In the genomic region with DNA sequence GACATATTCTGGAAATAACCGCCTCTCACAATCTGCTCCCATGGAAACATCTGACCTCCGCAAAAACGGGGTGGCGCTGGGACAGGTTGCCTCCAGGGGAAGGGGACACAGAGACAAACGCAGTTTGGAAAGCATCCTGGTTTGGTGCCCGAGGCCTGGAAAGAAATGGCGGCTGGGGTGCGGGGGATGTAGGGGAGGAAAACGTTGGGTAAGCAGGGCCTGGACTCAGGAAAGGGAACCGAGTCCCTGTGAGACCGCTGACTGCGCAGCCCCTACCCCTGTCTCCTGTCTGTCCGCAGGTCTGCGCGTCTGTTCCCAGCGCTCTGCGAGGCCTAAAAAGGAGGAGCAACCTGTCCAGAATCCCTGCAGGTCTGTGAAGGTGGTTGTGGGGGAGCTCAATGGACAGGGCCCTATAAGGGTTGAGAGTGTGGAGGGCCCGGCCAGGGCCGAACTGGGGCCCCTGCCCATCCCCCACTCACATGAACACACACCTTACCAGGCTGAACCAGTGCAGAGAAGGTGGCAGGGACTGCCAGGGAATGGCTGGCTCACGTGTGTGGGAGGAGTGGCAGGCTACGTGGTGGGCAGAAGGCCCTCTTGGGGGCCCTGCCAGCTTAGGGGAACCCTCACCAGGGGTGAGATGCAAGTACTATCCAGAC, we compare ENCODE assay signal across 8 cellular contexts. TPM values are rescaled to one million over a fixed set of nuclear protein-coding genes. Genes with fewer than 3 reads are reported as not detected.
DNase-seq lines count a peak whose midpoint lies in the region; ATAC-seq and TF ChIP-seq lines count a peak whose summit lies in the region.

No MANE protein-coding gene starts in this region.

- H3K79me2 ChIP-seq in PC-9 (ENCODE audit: low read depth), result no peaks in the 10 kb centered on the region

- peak; percentile 25 for ATAC-seq in GM21515 (IDR thresholded peaks at IDR 0.05; ENCODE audit: unreplicated experiment)

- H3K27ac ChIP-seq in CD4-positive, alpha-beta memory T cell (ENCODE audit: low read depth, low read length), result peak overlapping the region; percentile 60
- H3K27ac ChIP-seq in PC-9, result no peak overlapping the region

- H3K4me1 Mint-ChIP-seq in CD4-positive, alpha-beta memory T cell, result peaks cover 1 to 11% (median 5%) of the 10 kb centered on the region in 4 donors
- H3K4me1 Mint-ChIP-seq in endothelial cell (ENCODE audit: unreplicated experiment) (peaks cover 6% of the 10 kb centered on the region), nephron progenitor cell (peaks cover 4% of the 10 kb centered on the region)

- peak overlapping the region; percentile 79 to 88 (median 84) for H3K4me3 Mint-ChIP-seq in CD4-positive, alpha-beta memory T cell
- H3K4me3 Mint-ChIP-seq in endothelial cell (ENCODE audit: unreplicated experiment) (peak overlapping the region; percentile 88), nephron progenitor cell (peak overlapping the region; percentile 80)

- TF ChIP-seq CTCF in PC-9 (conservative IDR thresholded peaks at IDR 0.05) (no peak), endothelial cell (IDR thresholded peaks at IDR 0.05; ENCODE audit: unreplicated experiment) (no peak), nephron progenitor cell (IDR thresholded peaks at IDR 0.05) (no peak)

- H3K36me3 ChIP-seq in CD4-positive, alpha-beta memory T cell (ENCODE audit: insufficient read depth, low read length), result no peaks in the 10 kb centered on the region
- H3K36me3 ChIP-seq in PC-9 (ENCODE audit: low read depth), result no peaks in the 10 kb centered on the region

- H3K9me2 ChIP-seq in PC-9 (ENCODE audit: insufficient read depth), result no peaks in the 10 kb centered on the region

- intact Hi-C loops in CD4-positive, alpha-beta memory T cell (cut with micrococcal nuclease), result loop anchor here (2.0 kb wide), 1 partner anchor 20 kb away; a partner anchor contains a TSS
- intact Hi-C loops in PC-9 (cut with micrococcal nuclease; ENCODE audit: unreplicated experiment), result no loop called here

- H3F3A ChIP-seq in PC-9 (ENCODE audit: insufficient read depth, low read depth), result no peaks in the 10 kb centered on the region; the same call in 1 of the 2 replicates

- H4K20me1 ChIP-seq in PC-9 (ENCODE audit: insufficient read depth), result no peaks in the 10 kb centered on the region

- H3K27me3 Mint-ChIP-seq in CD4-positive, alpha-beta memory T cell, result no peaks in the 10 kb centered on the region
- H3K27me3 Mint-ChIP-seq in endothelial cell (ENCODE audit: unreplicated experiment) (peaks cover 2% of the 10 kb centered on the region), nephron progenitor cell (ENCODE audit: low read depth, poor library complexity) (peaks cover 15% of the 10 kb centered on the region)

- H3K9me3 ChIP-seq in CD4-positive, alpha-beta memory T cell (ENCODE audit: control insufficient read depth in 1 of 2, low read length in 2 of 2), result no peaks in the 10 kb centered on the region
- H3K9me3 ChIP-seq in PC-9 (ENCODE audit: insufficient read depth, low read depth), result no peaks in the 10 kb centered on the region

- CTCF ChIA-PET in CD4-positive, alpha-beta memory T cell (lab: Charles Lee; ENCODE audit: partially characterized antibody), result no interaction called here
- CTCF ChIA-PET in PC-9 (lab: Charles Lee), result no interaction called here

- peaks cover 0 to 3% of the 10 kb centered on the region in 2 donors for H3K36me3 Mint-ChIP-seq in CD4-positive, alpha-beta memory T cell
- H3K36me3 Mint-ChIP-seq in endothelial cell (ENCODE audit: low read depth, unreplicated experiment) (peaks cover 4% of the 10 kb centered on the region), nephron progenitor cell (ENCODE audit: low read depth) (peaks cover 17% of the 10 kb centered on the region)

- BruUV-seq in PC-9 (replicated peaks; lab: Mats Ljungman, UMichigan), result no TSS peak

- H3K27me3 ChIP-seq in CD4-positive, alpha-beta memory T cell (ENCODE audit: insufficient read depth, low read length), result no peaks in the 10 kb centered on the region
- H3K27me3 ChIP-seq in PC-9 (ENCODE audit: insufficient read depth, low read depth), result no peaks in the 10 kb centered on the region

- no peak for DNase-seq in CD4-positive, alpha-beta memory T cell
- no peak for DNase-seq in PC-9
- peak; percentile 2 for DNase-seq in endothelial cell (ENCODE audit: low spot score)
- no peak for DNase-seq in nephron progenitor cell
- DNase-seq in NCI-H524 treated with DMSO at 0.1 percent for 48 hours (lab: John Stamatoyannopoulos, UW), result no peak
- no peak for DNase-seq in H4 (ENCODE audit: low spot score)
- DNase-seq in stimulated activated CD4-positive, alpha-beta T cell treated with anti-CD3 and anti-CD28 coated beads, Interleukin-4, amount 100 ng/mL, for 24 hours, result no peak

- H3K4me3 ChIP-seq in CD4-positive, alpha-beta memory T cell (ENCODE audit: low read length in 2 of 2), result no peak overlapping the region
- peak overlapping the region; percentile 65 for H3K4me3 ChIP-seq in PC-9

- peak overlapping the region; percentile 81 for H3K4me2 ChIP-seq in PC-9

- H2AFZ ChIP-seq in PC-9, result peak overlapping the region; percentile 68; the same call in 1 of the 2 replicates

- H3K9me3 Mint-ChIP-seq in CD4-positive, alpha-beta memory T cell, result no peaks in the 10 kb centered on the region
- H3K9me3 Mint-ChIP-seq in endothelial cell (ENCODE audit: unreplicated experiment), result no peaks in the 10 kb centered on the region
- peaks cover 20% of the 10 kb centered on the region for H3K9me3 Mint-ChIP-seq in nephron progenitor cell

- H3K27ac Mint-ChIP-seq in CD4-positive, alpha-beta memory T cell, result peak overlapping the region; percentile 63 to 89 (median 83)
- H3K27ac Mint-ChIP-seq in endothelial cell (ENCODE audit: unreplicated experiment) (no peak overlapping the region), nephron progenitor cell (no peak overlapping the region)

- H3K4me1 ChIP-seq in CD4-positive, alpha-beta memory T cell (ENCODE audit: insufficient read depth, low read length), result peaks cover 3% of the 10 kb centered on the region
- H3K4me1 ChIP-seq in PC-9 (replicated peaks; ENCODE audit: insufficient read depth), result peaks cover 10% of the 10 kb centered on the region; the same call in 1 of the 2 replicates

- POLR2A ChIA-PET in CD4-positive, alpha-beta memory T cell (lab: Charles Lee; ENCODE audit: partially characterized antibody), result interaction anchor here (1.0 kb wide), 1 partner anchor 78 kb away, joined by 5 read pairs; a partner anchor contains a TSS
- POLR2A ChIA-PET in PC-9 (lab: Charles Lee; ENCODE audit: unreplicated experiment), result no interaction called here

RNA-seq across cellular contexts. Expression of a gene that starts 0.7 kb away (rescaled TPM):
- 1 to 10 TPM; 5.7 to 7.7 TPM for total RNA-seq in CD4-positive, alpha-beta memory T cell
- polyA plus RNA-seq in CD4-positive, alpha-beta memory T cell, result 1 to 10 TPM; 3.8 to 6.7 TPM
- total RNA-seq in PC-9 (2021) (11.7 and 12.8 TPM in 2 replicates), endothelial cell (ENCODE audit: unreplicated experiment) (12.2 TPM)
- 20.4 and 20.9 TPM in 2 replicates for total RNA-seq in H4 (2014; rRNA removed; shearing (Covaris generic))

RNA-seq across cellular contexts. Expression of a gene that starts 20.3 kb away (rescaled TPM):
- total RNA-seq in CD4-positive, alpha-beta memory T cell, result 10 to 100 TPM; 10.6 to 11.1 TPM
- polyA plus RNA-seq in CD4-positive, alpha-beta memory T cell, result 10 to 100 TPM; 10.1 to 18.4 TPM
- total RNA-seq in PC-9 (2021), result 25.2 and 26.8 TPM in 2 replicates
- total RNA-seq in endothelial cell (ENCODE audit: unreplicated experiment), result 12.5 TPM
- total RNA-seq in H4 (2014; rRNA removed; shearing (Covaris generic)), result 16.4 and 27.4 TPM in 2 replicates

RNA-seq across cellular contexts. Expression of a gene that starts 23.1 kb away (rescaled TPM):
- total RNA-seq in CD4-positive, alpha-beta memory T cell, result 10 to 100 TPM; 10.0 to 11.2 TPM
- 10 to 100 TPM in 1 of 2 donors, 1 to 10 TPM in 1; 8.8 to 13.4 TPM for polyA plus RNA-seq in CD4-positive, alpha-beta memory T cell
- 41.0 and 42.9 TPM in 2 replicates for total RNA-seq in PC-9 (2021)
- 95.5 TPM for total RNA-seq in endothelial cell (ENCODE audit: unreplicated experiment)
- 61.2 and 67.6 TPM in 2 replicates for total RNA-seq in H4 (2014; rRNA removed; shearing (Covaris generic))

Comparison
In these comparisons a context has a peak if more than half of its experiments do, and no peak if none do; other contexts are left out.
1. H3K27ac Mint-ChIP-seq: peak in CD4-positive, alpha-beta memory T cell (7 of 7); none in endothelial cell (single experiment) and nephron progenitor cell (single experiment).
2. Peak in every context shown above with its lines, with median percentiles within 50 percentile points of each other: H3K4me3 Mint-ChIP-seq.